In genomic region chr16:70331588-70332358, GRCh38 we compare ENCODE assay signal across 8 cellular contexts. TPM values are rescaled to one million over a fixed set of nuclear protein-coding genes. Genes with fewer than 3 reads are reported as not detected.
A peak's percentile ranks its signal among the peaks of the same experiment; 100 is the strongest.
DNase-seq lines count a peak whose midpoint lies in the region; ATAC-seq and TF ChIP-seq lines count a peak whose summit lies in the region.

No MANE protein-coding gene starts in this region.

- H4K8ac ChIP-seq in neuronal stem cell (ENCODE audit: low read depth, low read length), result no peak overlapping the region

- H3K9ac ChIP-seq in neural cell (ENCODE audit: low read length), result no peak overlapping the region
- H3K9ac ChIP-seq in neuronal stem cell (ENCODE audit: low read depth, low read length, poor library complexity), result no peak overlapping the region

- H3K27me3 ChIP-seq in DOHH2 (ENCODE audit: control insufficient read depth, low read length) (no peaks in the 10 kb centered on the region), dorsolateral prefrontal cortex (no peaks in the 10 kb centered on the region), neural cell (ENCODE audit: insufficient read depth, low read depth, low read length) (no peaks in the 10 kb centered on the region), neuronal stem cell (ENCODE audit: control insufficient read depth in 3 of 3, insufficient read depth in 3 of 3, low read depth in 1 of 3, low read length in 3 of 3) (no peaks in the 10 kb centered on the region)

- no CpG with 5 or more reads among the region's 9 CpGs for WGBS in neuronal stem cell (ENCODE audit: extremely low coverage in 2 of 2, insufficient read length in 2 of 2, insufficient replicate concordance in 1 of 2), 2 donors

- TF ChIP-seq RAD21 in neural cell (conservative IDR thresholded peaks at IDR 0.05), result peak; percentile 28

- H3K18ac ChIP-seq in neuronal stem cell (ENCODE audit: low read length), result no peak overlapping the region

- H3K9me2 ChIP-seq in DOHH2 (replicated peaks; ENCODE audit: control insufficient read depth, low read length) (no peaks in the 10 kb centered on the region), neural cell (ENCODE audit: insufficient read depth, low read length) (no peaks in the 10 kb centered on the region)

- peak; percentile 27 for DNase-seq in NAMALWA (ENCODE audit: low spot score)
- peak in 7 of 10 donors; percentile 6 to 57 (median 29) for DNase-seq in dorsolateral prefrontal cortex
- no peak for DNase-seq in neuronal stem cell (ENCODE audit: low spot score)
- DNase-seq in UCSD-AML1 (lab: John Stamatoyannopoulos, UW; ENCODE audit: unreplicated experiment), result no peak
- DNase-seq in MV-4-11 (lab: John Stamatoyannopoulos, UW), result no peak

- no peak overlapping the region for H3K4ac ChIP-seq in neuronal stem cell (ENCODE audit: low read length)

- no peak overlapping the region for H3K23ac ChIP-seq in neuronal stem cell (ENCODE audit: low read depth, low read length, poor library complexity)

- H3K4me1 ChIP-seq in DOHH2 (ENCODE audit: control insufficient read depth, low read length) (no peaks in the 10 kb centered on the region), neuronal stem cell (ENCODE audit: control insufficient read depth in 2 of 2, insufficient read depth in 1 of 2, low read depth in 1 of 2, low read length in 2 of 2) (no peaks in the 10 kb centered on the region)

- no peak overlapping the region for H2BK12ac ChIP-seq in neuronal stem cell (ENCODE audit: low read length)

- TF ChIP-seq EP300 in neural cell (conservative IDR thresholded peaks at IDR 0.05; ENCODE audit: poor library complexity, severe bottlenecking), result no peak

- H3K4me3 ChIP-seq in DOHH2 (ENCODE audit: low read length) (no peak overlapping the region), dorsolateral prefrontal cortex (no peak overlapping the region), neural cell (ENCODE audit: low read length) (no peak overlapping the region), neuronal stem cell (ENCODE audit: low read length in 2 of 2) (no peak overlapping the region)

- peak; percentile 68 for TF ChIP-seq CTCF in DOHH2 (IDR thresholded peaks at IDR 0.05; ENCODE audit: low read depth, low read length, poor library complexity, severe bottlenecking)
- peak in 53 of 56 donors; percentile 26 to 70 (median 48) for TF ChIP-seq CTCF in dorsolateral prefrontal cortex (IDR thresholded peaks at IDR 0.05 in 54 of 56, conservative IDR thresholded peaks at IDR 0.05 in 2 of 56; ENCODE audit: low read depth in 1 of 56, partially characterized antibody in 56 of 56)
- peak; percentile 59 for TF ChIP-seq CTCF in neural cell (IDR thresholded peaks at IDR 0.05; ENCODE audit: poor library complexity, severe bottlenecking)

- no peak overlapping the region for H2AK5ac ChIP-seq in neuronal stem cell (ENCODE audit: low read depth, low read length)

- no peak overlapping the region for H3K4me2 ChIP-seq in DOHH2 (ENCODE audit: low read length)
- no peak overlapping the region for H3K4me2 ChIP-seq in neural cell (ENCODE audit: low read length)
- no peak overlapping the region for H3K4me2 ChIP-seq in neuronal stem cell (ENCODE audit: insufficient read depth, low read length, poor library complexity, severe bottlenecking)

- H3K79me1 ChIP-seq in neuronal stem cell (ENCODE audit: low read depth, low read length), result no peaks in the 10 kb centered on the region

- no peak overlapping the region for H2BK15ac ChIP-seq in neuronal stem cell (ENCODE audit: low read length)

- H4K20me1 ChIP-seq in DOHH2 (ENCODE audit: control insufficient read depth, insufficient read depth, low read depth, low read length) (no peaks in the 10 kb centered on the region), neural cell (ENCODE audit: insufficient read depth) (no peaks in the 10 kb centered on the region)

- H3K79me2 ChIP-seq in DOHH2 (ENCODE audit: control insufficient read depth, low read length) (no peaks in the 10 kb centered on the region), neural cell (replicated peaks; ENCODE audit: insufficient read depth, low read length) (no peaks in the 10 kb centered on the region)

- ATAC-seq in GM18870 (IDR thresholded peaks at IDR 0.05; ENCODE audit: unreplicated experiment), result no peak

- H3K36me3 ChIP-seq in DOHH2 (ENCODE audit: control insufficient read depth, low read length) (peaks cover 38% of the 10 kb centered on the region), neural cell (ENCODE audit: insufficient read depth, low read length) (no peaks in the 10 kb centered on the region), neuronal stem cell (replicated peaks in 1 of 2; ENCODE audit: control insufficient read depth in 2 of 2, insufficient read depth in 2 of 2, low read length in 2 of 2) (peaks cover 29 to 81% of the 10 kb centered on the region in 2 donors)

- H2BK5ac ChIP-seq in neuronal stem cell (ENCODE audit: low read length), result no peak overlapping the region

- H2AFZ ChIP-seq in neural cell (ENCODE audit: low read depth, low read length) (no peak overlapping the region), neuronal stem cell (ENCODE audit: low read length) (no peak overlapping the region)

- no peak overlapping the region for H3K14ac ChIP-seq in neuronal stem cell (ENCODE audit: low read length)

- intact Hi-C loops in dorsolateral prefrontal cortex (cut with DNase I), result no loop called here

- no peak overlapping the region for H4K91ac ChIP-seq in neuronal stem cell (ENCODE audit: low read depth, low read length, poor library complexity)

- H3F3A ChIP-seq in DOHH2 (ENCODE audit: control insufficient read depth, insufficient read depth) (no peaks in the 10 kb centered on the region), neural cell (ENCODE audit: insufficient read depth, low read length, poor library complexity, severe bottlenecking) (no peaks in the 10 kb centered on the region)

- H3K27ac ChIP-seq in DOHH2 (ENCODE audit: low read depth, low read length) (no peak overlapping the region), dorsolateral prefrontal cortex (peak overlapping the region in 33 of 59 donors; percentile 0 to 67 (median 33)), neural cell (ENCODE audit: low read length) (no peak overlapping the region), neuronal stem cell (replicated peaks; ENCODE audit: low read length) (no peak overlapping the region)

- H2BK120ac ChIP-seq in neuronal stem cell (ENCODE audit: low read depth, low read length), result no peak overlapping the region

- H3K9me3 ChIP-seq in DOHH2 (ENCODE audit: control insufficient read depth, insufficient read depth, low read length) (no peaks in the 10 kb centered on the region), neural cell (ENCODE audit: low read length) (no peaks in the 10 kb centered on the region), neuronal stem cell (replicated peaks in 1 of 2; ENCODE audit: control insufficient read depth in 2 of 2, insufficient read depth in 1 of 2, low read depth in 1 of 2, low read length in 2 of 2) (no peaks in the 10 kb centered on the region)

TF ChIP-seq in neural cell, 6 proteins besides CTCF, POLR2A, EP300 and RAD21:
- TF ChIP-seq EZH2 (IDR thresholded peaks at IDR 0.05; ENCODE audit: borderline replicate concordance, insufficient read depth, low read length, poor library complexity, severe bottlenecking) (no peak), POLR2AphosphoS5 (IDR thresholded peaks at IDR 0.05) (no peak), MXI1 (conservative IDR thresholded peaks at IDR 0.05; ENCODE audit: poor library complexity, severe bottlenecking) (no peak), SMC3 (conservative IDR thresholded peaks at IDR 0.05; ENCODE audit: poor library complexity) (peak; percentile 67), REST (IDR thresholded peaks at IDR 0.05; ENCODE audit: borderline replicate concordance) (no peak)

RNA-seq across cellular contexts. Expression of gene DDX19A, which starts 14.9 kb away (rescaled TPM):
- total RNA-seq in dorsolateral prefrontal cortex, result 10 to 100 TPM; 31.5 to 53.5 (median 41.3) TPM
- polyA plus RNA-seq in neural cell, result 39.5 and 53.0 TPM in 2 replicates
- polyA minus RNA-seq in neural cell, result 41.1 and 49.9 TPM in 2 replicates
- polyA plus RNA-seq in neuronal stem cell (2013, experiment 1 of 2), result 27.4 TPM
- polyA plus RNA-seq in neuronal stem cell (2013, experiment 2 of 2), result 28.7 TPM

RNA-seq across cellular contexts. Expression of gene DDX19B, which starts 32.8 kb away (rescaled TPM):
- total RNA-seq in dorsolateral prefrontal cortex, result 10 to 100 TPM; 13.1 to 33.1 (median 20.6) TPM
- 36.6 and 47.8 TPM in 2 replicates for polyA plus RNA-seq in neural cell
- polyA minus RNA-seq in neural cell, result 45.1 and 46.7 TPM in 2 replicates
- 40.0 TPM for polyA plus RNA-seq in neuronal stem cell (2013, experiment 1 of 2)
- polyA plus RNA-seq in neuronal stem cell (2013, experiment 2 of 2), result 38.4 TPM

RNA-seq across cellular contexts. Expression of gene AARS1, which starts 42.5 kb away (rescaled TPM):
- 100 to 1,000 TPM; 134 to 280 (median 218) TPM for total RNA-seq in dorsolateral prefrontal cortex
- 33.7 and 56.4 TPM in 2 replicates for polyA plus RNA-seq in neural cell
- polyA minus RNA-seq in neural cell, result 63.3 and 67.7 TPM in 2 replicates
- polyA plus RNA-seq in neuronal stem cell (2013, experiment 1 of 2), result 36.6 TPM
- polyA plus RNA-seq in neuronal stem cell (2013, experiment 2 of 2), result 34.6 TPM

Comparison
In these comparisons a context has a peak if more than half of its experiments do, and no peak if none do; other contexts are left out.
1. H3K27ac ChIP-seq: peak in dorsolateral prefrontal cortex (33 of 59); none in DOHH2 (single experiment), neural cell (single experiment) and neuronal stem cell (single experiment).
2. DNase-seq: peak in NAMALWA (single experiment) and dorsolateral prefrontal cortex (7 of 10); none in neuronal stem cell (single experiment), UCSD-AML1 (single experiment) and MV-4-11 (single experiment).
3. Peak in every context shown above with its lines, with median percentiles within 50 percentile points of each other: CTCF ChIP-seq.